1 cellular context compared by ENCODE assay signal in the genomic region with DNA sequence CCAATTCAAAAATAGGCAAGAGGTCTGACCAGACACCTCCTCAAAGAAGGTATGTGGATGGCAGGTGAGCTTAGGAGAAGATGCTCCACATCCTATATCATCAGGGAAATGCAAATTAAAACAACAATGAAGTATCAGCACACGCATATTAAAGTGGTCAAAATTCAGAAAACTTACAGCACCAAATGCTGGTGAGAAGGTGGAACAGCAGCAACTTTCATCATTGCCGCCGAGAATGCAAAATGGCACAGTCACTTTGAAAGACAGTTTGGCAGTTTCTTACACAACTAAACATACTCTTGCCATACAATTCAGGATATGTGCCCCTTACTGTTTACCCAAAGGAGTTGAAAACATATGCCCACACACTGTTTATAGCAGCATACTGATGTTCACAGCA.
TF ChIP-seq lines count a peak whose summit lies in the region.

No MANE protein-coding gene starts in this region.

TF ChIP-seq in HepG2, 621 proteins besides CTCF, POLR2A, EP300 and RAD21 (continued from another document):
- no peak for TF ChIP-seq ARID2 (CRISPR knock-in tag; IDR thresholded peaks at IDR 0.05; ENCODE audit: borderline replicate concordance)
